1 cellular context compared by ENCODE assay signal in genomic region chr2:64767670-64768425, GRCh38.
TF ChIP-seq lines count a peak whose summit lies in the region.

No MANE protein-coding gene starts in this region.

TF ChIP-seq in K562, 482 proteins besides CTCF, POLR2A, EP300 and RAD21 (continued from another document and continues in another):
- peak; percentile 62; the same call in 1 of the 2 replicates for TF ChIP-seq TFAP4 (CRISPR knock-in tag; IDR thresholded peaks at IDR 0.05; ENCODE audit: borderline replicate concordance)
- TF ChIP-seq ZNF766 (CRISPR knock-in tag; conservative IDR thresholded peaks at IDR 0.05) = 0 out of 2 replicates have a peak, but pooled peaks have one; percentile 4
- TF ChIP-seq ZFPM2 (CRISPR knock-in tag; IDR thresholded peaks at IDR 0.05) = no peak
- TF ChIP-seq HNRNPL (IDR thresholded peaks at IDR 0.05; ENCODE audit: low read depth, low read length) = peak; percentile 22; the same call in 1 of the 2 replicates
- TF ChIP-seq TFAM (CRISPR knock-in tag; conservative IDR thresholded peaks at IDR 0.05) = no peak
- TF ChIP-seq NFE2 (IDR thresholded peaks at IDR 0.05; ENCODE audit: low read depth) = no peak
- peak; percentile 82 for TF ChIP-seq KAT7 (CRISPR knock-in tag; IDR thresholded peaks at IDR 0.05; ENCODE audit: borderline replicate concordance)
- no peak for TF ChIP-seq ETV1 (tag; conservative IDR thresholded peaks at IDR 0.05; ENCODE audit: low read depth)
- TF ChIP-seq RREB1 (CRISPR knock-in tag; IDR thresholded peaks at IDR 0.05) = peak; percentile 80; the same call in 1 of the 2 replicates
- no peak for TF ChIP-seq HSF4 (CRISPR knock-in tag; IDR thresholded peaks at IDR 0.05; ENCODE audit: borderline replicate concordance)
- 0 out of 2 replicates have a peak, but pooled peaks have one; percentile 53 for TF ChIP-seq ZNF263 (CRISPR knock-in tag; IDR thresholded peaks at IDR 0.05; ENCODE audit: borderline replicate concordance)
- TF ChIP-seq POLR2G (IDR thresholded peaks at IDR 0.05; ENCODE audit: low read depth, low read length) = peak; percentile 91
- peak; percentile 93 for TF ChIP-seq ZFX (CRISPR knock-in tag; IDR thresholded peaks at IDR 0.05)
- no peak for TF ChIP-seq SAP30 (IDR thresholded peaks at IDR 0.05; ENCODE audit: borderline replicate concordance, insufficient read depth, low read depth, low read length, poor library complexity, severe bottlenecking)
- TF ChIP-seq ARID1B (IDR thresholded peaks at IDR 0.05) = peak; percentile 29; the same call in 1 of the 2 replicates
- TF ChIP-seq KAT2B (IDR thresholded peaks at IDR 0.05; ENCODE audit: low read depth, low read length) = no peak
- TF ChIP-seq ZNF408 (CRISPR knock-in tag; IDR thresholded peaks at IDR 0.05; ENCODE audit: low read depth) = no peak
- peak in 1 of 2 experiments; percentile 34; a peak in 1 of 4 replicates for TF ChIP-seq RCOR1 (IDR thresholded peaks at IDR 0.05; ENCODE audit: borderline replicate concordance in 1 of 2, low read depth in 2 of 2, low read length in 2 of 2)
- TF ChIP-seq CHD7 (IDR thresholded peaks at IDR 0.05; ENCODE audit: low read depth, low read length) = no peak
- peak; percentile 95; the same call in 1 of the 2 replicates for TF ChIP-seq ZC3H4 (CRISPR knock-in tag; IDR thresholded peaks at IDR 0.05; ENCODE audit: borderline replicate concordance)
- no peak for TF ChIP-seq EHMT2 (IDR thresholded peaks at IDR 0.05)
- no peak for TF ChIP-seq CBX8 (IDR thresholded peaks at IDR 0.05; ENCODE audit: borderline replicate concordance, extremely low read depth, low read depth, low read length, poor library complexity, severe bottlenecking)
- TF ChIP-seq ADNP (tag; IDR thresholded peaks at IDR 0.05) = no peak
- 0 out of 2 replicates have a peak, but pooled peaks have one; percentile 34 for TF ChIP-seq ESRRA (IDR thresholded peaks at IDR 0.05; ENCODE audit: borderline replicate concordance, low read depth)
- TF ChIP-seq E2F3 (CRISPR knock-in tag; IDR thresholded peaks at IDR 0.05) = 0 out of 2 replicates have a peak, but pooled peaks have one; percentile 42
- TF ChIP-seq ZNF778 (CRISPR knock-in tag; IDR thresholded peaks at IDR 0.05) = no peak
- TF ChIP-seq CC2D1A (IDR thresholded peaks at IDR 0.05) = no peak
- TF ChIP-seq ZNF444 (CRISPR knock-in tag; IDR thresholded peaks at IDR 0.05) = no peak
- TF ChIP-seq PHF8 (IDR thresholded peaks at IDR 0.05; ENCODE audit: borderline replicate concordance, low read length) = peak; percentile 78; the same call in 1 of the 2 replicates
- peak; percentile 53 for TF ChIP-seq PHF20 (IDR thresholded peaks at IDR 0.05; ENCODE audit: partially characterized antibody)
- TF ChIP-seq SMARCE1 (IDR thresholded peaks at IDR 0.05) = peak; percentile 52; the same call in 1 of the 2 replicates
- TF ChIP-seq HLTF (IDR thresholded peaks at IDR 0.05) = 0 out of 2 replicates have a peak, but pooled peaks have one; percentile 28
- TF ChIP-seq TRIM24 (IDR thresholded peaks at IDR 0.05) = peak in 1 of 2 experiments; percentile 52; a peak in 1 of 4 replicates
- TF ChIP-seq JUND (IDR thresholded peaks at IDR 0.05; ENCODE audit: borderline replicate concordance, low read depth, low read length) = peak; percentile 92
- TF ChIP-seq JUND (tag; IDR thresholded peaks at IDR 0.05; ENCODE audit: borderline replicate concordance, low read depth, low read length) = peak; percentile 80; the same call in 2 of the 3 replicates
- no peak for TF ChIP-seq ZNF134 (CRISPR knock-in tag; conservative IDR thresholded peaks at IDR 0.05)
- TF ChIP-seq ZFP1 (CRISPR knock-in tag; IDR thresholded peaks at IDR 0.05) = no peak
- TF ChIP-seq ETV5 (CRISPR knock-in tag; IDR thresholded peaks at IDR 0.05; ENCODE audit: low read depth) = 0 out of 2 replicates have a peak, but pooled peaks have one; percentile 37
- peak; percentile 73; the same call in 1 of the 2 replicates for TF ChIP-seq CBFB (CRISPR knock-in tag; IDR thresholded peaks at IDR 0.05)
- TF ChIP-seq SFPQ (IDR thresholded peaks at IDR 0.05; ENCODE audit: low read depth, low read length) = no peak
- TF ChIP-seq POLR2B (IDR thresholded peaks at IDR 0.05; ENCODE audit: low read depth, partially characterized antibody) = peak; percentile 59
- TF ChIP-seq LARP7 (IDR thresholded peaks at IDR 0.05) = no peak
- TF ChIP-seq EZH2 (IDR thresholded peaks at IDR 0.05; ENCODE audit: borderline replicate concordance, low read depth, low read length) = no peak
- TF ChIP-seq IRF9 (tag; IDR thresholded peaks at IDR 0.05) = no peak
- no peak for TF ChIP-seq SAFB2 (IDR thresholded peaks at IDR 0.05; ENCODE audit: borderline replicate concordance, low read depth, low read length, severe bottlenecking)
